Comparison of ENCODE assay signal across 8 cellular contexts in the genomic region with DNA sequence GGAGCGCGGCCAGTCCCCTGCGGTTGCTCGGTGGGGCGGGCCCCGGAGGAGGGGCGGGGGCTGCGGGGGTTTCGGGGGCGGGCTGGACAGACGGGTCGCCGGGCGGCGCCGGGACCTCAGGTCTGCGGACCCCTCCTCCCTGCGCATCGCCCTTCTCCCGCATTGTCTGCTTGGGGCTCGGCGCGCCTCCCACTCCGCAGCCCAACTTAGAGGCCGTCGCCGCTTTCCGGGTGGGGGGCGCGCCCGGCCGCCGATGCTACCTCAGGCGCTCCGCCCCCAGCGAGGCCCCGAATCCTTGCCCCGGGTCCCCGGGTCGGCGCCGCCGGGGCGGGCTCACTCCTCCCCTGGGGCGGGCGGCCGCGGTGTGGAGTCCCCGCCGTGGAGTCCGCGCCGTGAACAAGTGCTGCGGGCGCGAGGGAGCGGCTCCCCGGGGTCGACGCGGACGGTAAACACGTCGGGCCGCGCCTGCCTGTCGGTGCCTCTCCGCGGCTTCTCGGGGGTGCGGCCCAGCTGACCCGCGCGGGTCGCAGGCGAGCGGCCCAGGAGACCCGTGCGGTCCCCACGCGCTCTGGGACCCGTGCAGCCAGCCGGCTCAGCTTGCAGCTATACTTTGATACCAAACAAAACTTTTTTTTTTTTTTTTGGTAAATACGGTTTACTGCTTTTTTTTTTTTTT. TPM values are rescaled to one million over a fixed set of nuclear protein-coding genes. Genes with fewer than 3 reads are reported as not detected.
DNase-seq lines count a peak whose midpoint lies in the region; ATAC-seq and TF ChIP-seq lines count a peak whose summit lies in the region.

No MANE protein-coding gene starts in this region.

- DNase-seq in PC-3, result peak; percentile 19
- peak; percentile 66 for DNase-seq in activated gamma-delta T cell (lab: John Stamatoyannopoulos, UW)
- peak; percentile 44 to 72 for DNase-seq in cardiac muscle cell (ENCODE audit: low read depth in 1 of 2, low spot score in 1 of 2)
- DNase-seq in retinal pigment epithelial cell (ENCODE audit: low read depth), result no peak
- no peak for DNase-seq in kidney glomerular epithelial cell (lab: John Stamatoyannopoulos, UW)
- DNase-seq in NCI-H1092 (lab: John Stamatoyannopoulos, UW), result no peak

- TF ChIP-seq CTCF in PC-3 (conservative IDR thresholded peaks at IDR 0.05; ENCODE audit: low read depth, low read length), result no peak
- TF ChIP-seq CTCF in cardiac muscle cell (IDR thresholded peaks at IDR 0.05; ENCODE audit: low read depth, low read length), result no peak
- TF ChIP-seq CTCF in retinal pigment epithelial cell (conservative IDR thresholded peaks at IDR 0.05; ENCODE audit: low read depth, low read length), result no peak

- ATAC-seq in GM18499 (IDR thresholded peaks at IDR 0.05; ENCODE audit: insufficient read depth, unreplicated experiment) (peak; percentile 16), HG02642 (IDR thresholded peaks at IDR 0.05; ENCODE audit: poor library complexity, unreplicated experiment) (peak; percentile 47), PC-3 (peak; percentile 35)

- H3K9me3 ChIP-seq in PC-3 (ENCODE audit: low read length), result no peaks in the 10 kb centered on the region
- no peaks in the 10 kb centered on the region for H3K9me3 ChIP-seq in cardiac muscle cell (ENCODE audit: low read depth)

- peak overlapping the region; percentile 78 for H3K4me3 ChIP-seq in PC-3 (ENCODE audit: low read length)
- peak overlapping the region; percentile 96 for H3K4me3 ChIP-seq in cardiac muscle cell
- peak overlapping the region; percentile 71 for H3K4me3 ChIP-seq in retinal pigment epithelial cell (ENCODE audit: low read length)

- no TSS peak for BruUV-seq in PC-3 (replicated peaks; lab: Mats Ljungman, UMichigan)

- no peak overlapping the region for H2AFZ ChIP-seq in PC-3 (ENCODE audit: low read length)

- H3K36me3 ChIP-seq in PC-3 (ENCODE audit: low read depth, low read length) (no peaks in the 10 kb centered on the region), cardiac muscle cell (no peaks in the 10 kb centered on the region)

- H4K20me1 ChIP-seq in PC-3 (ENCODE audit: low read length), result peaks cover 34% of the 10 kb centered on the region

- H3K27ac ChIP-seq in PC-3 (ENCODE audit: low read length) (peak overlapping the region; percentile 68), cardiac muscle cell (peak overlapping the region; percentile 97)

- H3K27me3 ChIP-seq in PC-3 (ENCODE audit: low read length) (no peaks in the 10 kb centered on the region), cardiac muscle cell (no peaks in the 10 kb centered on the region)

- POLR2A ChIA-PET in PC-3 (lab: Charles Lee; ENCODE audit: unreplicated experiment), result interaction anchor here (0.6 to 0.9 kb wide), 5 partner anchors 27 to 108 kb away, joined by 3 to 19 read pairs (median 4); no protein-coding TSS in a partner anchor

- H3K4me2 ChIP-seq in PC-3 (ENCODE audit: low read length), result peak overlapping the region; percentile 87

- CTCF ChIA-PET in PC-3 (lab: Charles Lee), result interaction anchor here (0.6 to 0.9 kb wide), 3 partner anchors 23 to 85 kb away, joined by 3 read pairs; no protein-coding TSS in a partner anchor

- H3K4me1 ChIP-seq in PC-3 (ENCODE audit: insufficient read depth, low read length), result peaks cover 24% of the 10 kb centered on the region
- peaks cover 16% of the 10 kb centered on the region for H3K4me1 ChIP-seq in cardiac muscle cell (ENCODE audit: low read depth)

- peaks cover 52% of the 10 kb centered on the region for H3K79me2 ChIP-seq in PC-3 (ENCODE audit: low read length)

- H3K9ac ChIP-seq in PC-3 (ENCODE audit: low read length), result peak overlapping the region; percentile 88

- no peaks in the 10 kb centered on the region for H3F3A ChIP-seq in PC-3 (ENCODE audit: low read length, unreplicated experiment)

- intact Hi-C loops in PC-3 (cut with micrococcal nuclease), result loop anchor here (1.0 to 2.0 kb wide), 3 partner anchors 23 to 50 kb away; no protein-coding TSS in a partner anchor

- no peaks in the 10 kb centered on the region for H3K9me2 ChIP-seq in PC-3 (replicated peaks; ENCODE audit: low read length)

RNA-seq across cellular contexts. Expression of a gene that starts 0.6 kb away (rescaled TPM):
- total RNA-seq in PC-3 (2014; rRNA removed), result 36.8 and 46.8 TPM in 2 replicates
- total RNA-seq in cardiac muscle cell, result 72.5 and 108 TPM in 2 replicates
- 53.1 and 86.9 TPM in 2 replicates for polyA plus RNA-seq in cardiac muscle cell

Comparison
In these comparisons a context has a peak if more than half of its experiments do, and no peak if none do; other contexts are left out.
1. DNase-seq: peak in PC-3 (single experiment), activated gamma-delta T cell (single experiment) and cardiac muscle cell (2 of 2); none in retinal pigment epithelial cell (single experiment), kidney glomerular epithelial cell (single experiment) and NCI-H1092 (single experiment).
2. Peak in every context shown above with its lines, with median percentiles within 50 percentile points of each other: ATAC-seq and H3K4me3 ChIP-seq.